Comparison of ENCODE assay signal across 16 cellular contexts in genomic region chr2:168976034-168976654, GRCh38. TPM values are rescaled to one million over a fixed set of nuclear protein-coding genes. Genes with fewer than 3 reads are reported as not detected.
DNase-seq lines count a peak whose midpoint lies in the region; ATAC-seq, FAIRE-seq and TF ChIP-seq lines count a peak whose summit lies in the region.
"Had no signal": no experiment of that assay in that cellular context is flagged by ENCODE, and none has a peak within 500 bp of the region (broad histone marks: within the 10 kb centered on the region; RNA-seq: fewer than 3 reads in every experiment).

No MANE protein-coding gene starts in this region.

- ATAC-seq in GM21515 (IDR thresholded peaks at IDR 0.05; ENCODE audit: unreplicated experiment) = no peak
- ATAC-seq: CD8-positive, alpha-beta T cell had no signal

- DNase-seq in DMS 273 (lab: John Stamatoyannopoulos, UW; ENCODE audit: unreplicated experiment) = peak; percentile 7
- DNase-seq in DMS 273 treated with DMSO at 0.1 percent for 48 hours (lab: John Stamatoyannopoulos, UW) = no peak
- peak in 73 of 76 experiments; percentile 25 to 92 (median 66) for DNase-seq in HUDEP-2 (lab: John Stamatoyannopoulos, UW; ENCODE audit: unreplicated experiment in 76 of 76)
- peak; percentile 43 for DNase-seq in SK-N-DZ (ENCODE audit: low spot score)
- DNase-seq in keratinocyte (ENCODE audit: low read depth, low spot score) = no peak
- no peak for DNase-seq in epidermal melanocyte (ENCODE audit: insufficient read length, low spot score)
- DNase-seq in activated gamma-delta T cell treated with Interleukin-2 at 50 U/mL for 16 hours = no peak
- DNase-seq: CD8-positive, alpha-beta T cell; effector CD8-positive, alpha-beta T cell; glutamatergic neuron; IMR-90 had no signal

- no peaks in the 10 kb centered on the region for H3K27me3 ChIP-seq in keratinocyte (ENCODE audit: control insufficient read depth, extremely low read depth, insufficient read depth, low read length)
- H3K27me3 ChIP-seq: ascending aorta, tibial nerve had no signal

- no peak overlapping the region for H3K9ac ChIP-seq in keratinocyte (ENCODE audit: control insufficient read depth, extremely low read depth, insufficient read depth, low read length)

- H2AFZ ChIP-seq in keratinocyte (ENCODE audit: control insufficient read depth, low read length) = peak overlapping the region; percentile 15

- no peaks in the 10 kb centered on the region for H3K36me3 ChIP-seq in keratinocyte (ENCODE audit: control insufficient read depth in 2 of 2, extremely low read depth in 1 of 2, insufficient read depth in 2 of 2, low read length in 2 of 2)
- H3K36me3 ChIP-seq: ascending aorta, tibial nerve had no signal

- no peak overlapping the region for H3K4me2 ChIP-seq in keratinocyte (ENCODE audit: control insufficient read depth, extremely low read depth, insufficient read depth, low read depth, low read length)
- H3K4me2 ChIP-seq: smooth muscle cell had no signal

- H3K79me2 ChIP-seq in keratinocyte (ENCODE audit: control insufficient read depth, insufficient read depth, low read length) = no peaks in the 10 kb centered on the region

- H3K4me3 ChIP-seq in keratinocyte (ENCODE audit: control insufficient read depth in 2 of 3, extremely low read depth in 1 of 3, insufficient read depth in 2 of 3, low read depth in 1 of 3, low read length in 3 of 3) = no peak overlapping the region
- H3K4me3 ChIP-seq: ascending aorta, smooth muscle cell, tibial nerve had no signal

- H3K27ac ChIP-seq in keratinocyte (ENCODE audit: control insufficient read depth, insufficient read depth, low read length) = no peak overlapping the region
- H3K27ac ChIP-seq: 22Rv1, ascending aorta, tibial nerve had no signal

- no peak for TF ChIP-seq CTCF in keratinocyte (optimal IDR thresholded peaks at IDR 0.05 in 1 of 3, IDR thresholded peaks at IDR 0.05 in 1 of 3, conservative IDR thresholded peaks at IDR 0.05 in 1 of 3; ENCODE audit: extremely low read depth in 1 of 3, insufficient read depth in 2 of 3, low read length in 3 of 3)

- FAIRE-seq in keratinocyte (lab: Jason Lieb, UNC) = peak; percentile 74

- H3K9me3 ChIP-seq in keratinocyte (ENCODE audit: control insufficient read depth, low read depth, low read length) = no peaks in the 10 kb centered on the region
- H3K9me3 ChIP-seq: ascending aorta, tibial nerve had no signal

- H4K20me1 ChIP-seq in keratinocyte (ENCODE audit: control insufficient read depth, extremely low read depth, insufficient read depth, low read length) = no peaks in the 10 kb centered on the region

- dilution Hi-C loops in keratinocyte (cut with MboI; ENCODE audit: extremely low pct_ligation_motif_present, low sequenced_read_pairs) = no loop called here

- no peaks in the 10 kb centered on the region for H3K4me1 ChIP-seq in keratinocyte (ENCODE audit: control insufficient read depth, extremely low read depth, insufficient read depth, low read length)
- H3K4me1 ChIP-seq: ascending aorta, tibial nerve had no signal

- H3K9me1 ChIP-seq in keratinocyte (ENCODE audit: control insufficient read depth, extremely low read depth, insufficient read depth, low read length) = no peaks in the 10 kb centered on the region

RNA-seq across cellular contexts. Expression of gene ABCB11, which starts 55.0 kb away (rescaled TPM):
- polyA plus RNA-seq in SK-N-DZ (2014; cell fraction: cytosol; rRNA removed) = not detected in 2 replicates
- 0.13 TPM in 1 of 2 replicates, not detected in the other for polyA plus RNA-seq in SK-N-DZ (2014; cell fraction: nucleus; rRNA removed)
- 0.03 TPM in 2 of 3 replicates, not detected in the other for polyA plus RNA-seq in keratinocyte
- polyA plus RNA-seq in keratinocyte (2011; ENCODE audit: low read depth) = not detected
- 0.01 and 0.04 TPM in 2 replicates for polyA plus RNA-seq in keratinocyte (2011; cell fraction: cytosol; rRNA removed)
- 0.01 and 0.03 TPM in 2 replicates for polyA plus RNA-seq in keratinocyte (2011; cell fraction: nucleus; rRNA removed)
- polyA plus RNA-seq in keratinocyte (2012; ENCODE audit: low replicate concordance) = 0.03 TPM in 1 of 2 replicates, not detected in the other
- 0.30 TPM in 1 of 3 replicates, not detected in the others for polyA minus RNA-seq in keratinocyte
- not detected for polyA minus RNA-seq in keratinocyte (2011; cell fraction: cytosol; rRNA and poly(A)+ RNA removed)
- polyA minus RNA-seq in keratinocyte (2011; cell fraction: nucleus; rRNA and poly(A)+ RNA removed) = 0.16 TPM in 1 of 2 replicates, not detected in the other
- polyA plus RNA-seq: IMR-90 had no signal

Comparison
In these comparisons a context has a peak if more than half of its experiments do, and no peak if none do; other contexts are left out.
1. DNase-seq: peak in DMS 273 (single experiment), HUDEP-2 (73 of 76) and SK-N-DZ (single experiment); none in DMS 273 treated with DMSO at 0.1 percent for 48 hours (single experiment), keratinocyte (single experiment), epidermal melanocyte (single experiment) and activated gamma-delta T cell treated with Interleukin-2 at 50 U/mL for 16 hours (single experiment).